16 cellular contexts compared by ENCODE assay signal in the genomic region with DNA sequence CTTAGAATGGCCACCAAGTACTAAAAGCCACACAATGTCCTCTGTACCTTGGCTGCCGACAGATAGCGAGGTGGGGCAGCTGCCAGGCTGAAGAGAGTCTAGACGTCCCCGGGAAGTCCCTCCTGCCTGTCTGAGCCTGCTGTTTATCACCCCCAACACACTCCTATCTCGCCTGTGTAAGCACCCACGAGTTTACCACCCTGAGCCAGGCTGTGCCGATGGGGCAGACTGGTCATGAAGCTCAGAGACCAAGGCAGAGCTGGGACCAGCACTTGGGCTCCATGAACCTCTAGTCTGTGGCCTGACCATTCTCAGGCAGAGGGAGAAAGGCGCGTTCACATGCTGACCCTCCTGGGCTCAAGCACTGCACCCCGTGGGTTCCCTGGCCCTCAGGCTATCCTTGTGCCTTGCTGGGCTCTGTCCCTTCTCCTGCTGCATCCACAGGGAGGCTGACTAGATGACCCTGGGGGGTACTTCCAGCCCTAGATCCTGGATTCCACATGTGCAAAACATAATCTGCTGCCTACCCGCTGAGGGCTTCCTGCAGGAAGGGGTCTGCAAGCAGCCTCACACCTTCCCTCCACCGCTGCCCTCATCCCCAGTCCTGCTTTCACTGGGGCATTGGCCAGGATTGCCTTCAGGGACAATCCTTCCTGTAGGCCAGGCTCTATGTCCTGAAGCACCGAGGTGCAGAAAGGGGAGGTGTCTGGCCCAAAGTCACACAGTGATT. TPM values are rescaled to one million over a fixed set of nuclear protein-coding genes. Genes with fewer than 3 reads are reported as not detected.
DNase-seq lines count a peak whose midpoint lies in the region; ATAC-seq, FAIRE-seq and TF ChIP-seq lines count a peak whose summit lies in the region.
"Had no signal": no experiment of that assay in that cellular context is flagged by ENCODE, and none has a peak within 500 bp of the region (broad histone marks: within the 10 kb centered on the region; RNA-seq: fewer than 3 reads in every experiment).

No MANE protein-coding gene starts in this region.

- no peak overlapping the region for H2BK5ac ChIP-seq in trophoblast cell (ENCODE audit: low read depth, low read length, poor library complexity)

- no peak overlapping the region for H3K23ac ChIP-seq in trophoblast cell (ENCODE audit: low read length)

- H3K27me3 Mint-ChIP-seq in T-cell = peaks cover 0 to 2% of the 10 kb centered on the region in 2 donors
- H3K27me3 Mint-ChIP-seq in activated T-helper 2 cell treated with anti-CD3 and anti-CD28 coated beads, Interferon-gamma antibody, Interleukin-2, Interleukin-4, amounts not matched to agents 10 μg/mL and 5 μg/mL and 100 μg/mL, durations not matched to agents 14 hours and 24 hours and 36 hours (ENCODE audit: low read depth) = no peaks in the 10 kb centered on the region
- H3K27me3 Mint-ChIP-seq: activated naive CD8-positive, alpha-beta T cell treated with anti-CD3 and anti-CD28 coated beads for 36 hours had no signal

- H3K79me2 ChIP-seq in Karpas-422 (ENCODE audit: low read length) (peaks cover 13% of the 10 kb centered on the region; the same call in 1 of the 2 replicates), trophoblast cell (ENCODE audit: control insufficient read depth, insufficient read depth, low read length, poor library complexity) (no peaks in the 10 kb centered on the region)

- DNase-seq in Karpas-422 (no peak), bronchial epithelial cell (ENCODE audit: low read depth) (peak; percentile 64), left ventricle myocardium superior (peak; percentile 78), trophoblast cell (no peak), T-cell (no peak)
- DNase-seq in activated T-helper 2 cell treated with anti-CD3 and anti-CD28 coated beads, Interferon-gamma antibody, Interleukin-2, Interleukin-4, amounts not matched to agents 10 μg/mL and 5 μg/mL and 100 μg/mL, durations not matched to agents 14 hours and 24 hours and 36 hours (ENCODE audit: low spot score) = no peak
- DNase-seq: activated CD4-positive, CD25-positive, alpha-beta regulatory T cell; activated CD8-positive, alpha-beta memory T cell treated with anti-CD3 and anti-CD28 coated beads, Interleukin-2, amount 50 U/mL, for 4 hours; activated naive CD8-positive, alpha-beta T cell treated with anti-CD3 and anti-CD28 coated beads for 36 hours; colonic mucosa; NCI-H1105 treated with DMSO at 0.1 percent for 48 hours; NCI-H345 had no signal

- H3K27ac ChIP-seq in Karpas-422 (ENCODE audit: low read length) = no peak overlapping the region
- H3K27ac ChIP-seq in trophoblast cell (ENCODE audit: low read depth, low read length) = no peak overlapping the region
- H3K27ac ChIP-seq: colonic mucosa, esophagus muscularis mucosa, neutrophil had no signal

- H4K12ac ChIP-seq in trophoblast cell (ENCODE audit: low read depth, low read length) = no peak overlapping the region

- H3K4ac ChIP-seq in trophoblast cell (ENCODE audit: low read depth, low read length) = no peak overlapping the region

- ATAC-seq in left ventricle myocardium superior = peak; percentile 94
- no peak for ATAC-seq in T-cell (replicated peaks in 1 of 4)
- no peak for ATAC-seq in HG03565 (IDR thresholded peaks at IDR 0.05; ENCODE audit: unreplicated experiment)
- ATAC-seq in GM18502 (IDR thresholded peaks at IDR 0.05; ENCODE audit: poor library complexity, unreplicated experiment) = no peak

- H3K9ac ChIP-seq in Karpas-422 (ENCODE audit: low read length) (peak overlapping the region; percentile 30; the same call in 1 of the 2 replicates), trophoblast cell (ENCODE audit: low read length) (no peak overlapping the region)

- no peak overlapping the region for H3K27ac Mint-ChIP-seq in T-cell
- no peak overlapping the region for H3K27ac Mint-ChIP-seq in activated T-helper 2 cell treated with anti-CD3 and anti-CD28 coated beads, Interferon-gamma antibody, Interleukin-2, Interleukin-4, amounts not matched to agents 10 μg/mL and 5 μg/mL and 100 μg/mL, durations not matched to agents 14 hours and 24 hours and 36 hours
- H3K27ac Mint-ChIP-seq: activated naive CD8-positive, alpha-beta T cell treated with anti-CD3 and anti-CD28 coated beads for 36 hours had no signal

- H3K36me3 Mint-ChIP-seq in T-cell = no peaks in the 10 kb centered on the region
- no peaks in the 10 kb centered on the region for H3K36me3 Mint-ChIP-seq in activated T-helper 2 cell treated with anti-CD3 and anti-CD28 coated beads, Interferon-gamma antibody, Interleukin-2, Interleukin-4, amounts not matched to agents 10 μg/mL and 5 μg/mL and 100 μg/mL, durations not matched to agents 14 hours and 24 hours and 36 hours (ENCODE audit: low read depth)
- H3K36me3 Mint-ChIP-seq: activated naive CD8-positive, alpha-beta T cell treated with anti-CD3 and anti-CD28 coated beads for 36 hours had no signal

- H3K4me3 Mint-ChIP-seq in T-cell = no peak overlapping the region
- no peak overlapping the region for H3K4me3 Mint-ChIP-seq in activated T-helper 2 cell treated with anti-CD3 and anti-CD28 coated beads, Interferon-gamma antibody, Interleukin-2, Interleukin-4, amounts not matched to agents 10 μg/mL and 5 μg/mL and 100 μg/mL, durations not matched to agents 14 hours and 24 hours and 36 hours (ENCODE audit: low read depth)
- H3K4me3 Mint-ChIP-seq: activated naive CD8-positive, alpha-beta T cell treated with anti-CD3 and anti-CD28 coated beads for 36 hours had no signal

- H3K4me1 ChIP-seq in Karpas-422 (ENCODE audit: low read length) (peaks cover 20% of the 10 kb centered on the region), trophoblast cell (ENCODE audit: control insufficient read depth in 1 of 2, insufficient read depth in 2 of 2, low read length in 2 of 2) (peaks cover 18 to 28% of the 10 kb centered on the region in 2 experiments)
- H3K4me1 ChIP-seq: colonic mucosa had no signal

- peak overlapping the region; percentile 9 for H2BK12ac ChIP-seq in trophoblast cell (ENCODE audit: low read length)

- FAIRE-seq in bronchial epithelial cell (lab: Jason Lieb, UNC) = no peak

- no peaks in the 10 kb centered on the region for H3K27me3 ChIP-seq in Karpas-422 (ENCODE audit: low read length)
- no peaks in the 10 kb centered on the region for H3K27me3 ChIP-seq in bronchial epithelial cell (ENCODE audit: control insufficient read depth, insufficient read depth, low read length)
- no peaks in the 10 kb centered on the region for H3K27me3 ChIP-seq in trophoblast cell (ENCODE audit: insufficient read depth, low read length)
- H3K27me3 ChIP-seq: colonic mucosa, esophagus muscularis mucosa, neutrophil had no signal

- no peak overlapping the region for H2AFZ ChIP-seq in Karpas-422 (ENCODE audit: low read length)
- no peak overlapping the region for H2AFZ ChIP-seq in trophoblast cell (ENCODE audit: insufficient read depth, low read length, poor library complexity)

- H3K4me3 ChIP-seq in Karpas-422 (ENCODE audit: low read length) (no peak overlapping the region), bronchial epithelial cell (ENCODE audit: low read depth, low read length) (no peak overlapping the region), trophoblast cell (ENCODE audit: low read depth, low read length) (no peak overlapping the region)
- H3K4me3 ChIP-seq: colonic mucosa, esophagus muscularis mucosa had no signal

- no peaks in the 10 kb centered on the region for H3K9me3 Mint-ChIP-seq in T-cell
- no peaks in the 10 kb centered on the region for H3K9me3 Mint-ChIP-seq in activated T-helper 2 cell treated with anti-CD3 and anti-CD28 coated beads, Interferon-gamma antibody, Interleukin-2, Interleukin-4, amounts not matched to agents 10 μg/mL and 5 μg/mL and 100 μg/mL, durations not matched to agents 14 hours and 24 hours and 36 hours
- H3K9me3 Mint-ChIP-seq: activated naive CD8-positive, alpha-beta T cell treated with anti-CD3 and anti-CD28 coated beads for 36 hours had no signal

- H3K14ac ChIP-seq in trophoblast cell (ENCODE audit: low read length) = no peak overlapping the region

- H3K9me2 ChIP-seq in Karpas-422 (replicated peaks; ENCODE audit: insufficient read depth, low read length) = no peaks in the 10 kb centered on the region

- no peaks in the 10 kb centered on the region for H3K4me1 Mint-ChIP-seq in T-cell
- H3K4me1 Mint-ChIP-seq in activated T-helper 2 cell treated with anti-CD3 and anti-CD28 coated beads, Interferon-gamma antibody, Interleukin-2, Interleukin-4, amounts not matched to agents 10 μg/mL and 5 μg/mL and 100 μg/mL, durations not matched to agents 14 hours and 24 hours and 36 hours (ENCODE audit: low read depth) = peaks cover 4% of the 10 kb centered on the region
- H3K4me1 Mint-ChIP-seq: activated naive CD8-positive, alpha-beta T cell treated with anti-CD3 and anti-CD28 coated beads for 36 hours had no signal

- H3K79me1 ChIP-seq in trophoblast cell (ENCODE audit: low read length) = peaks cover 2% of the 10 kb centered on the region

- no peak overlapping the region for H4K8ac ChIP-seq in trophoblast cell (ENCODE audit: low read depth, low read length)

- WGBS in trophoblast cell (ENCODE audit: extremely low coverage, insufficient coverage, insufficient read length) = no CpG with 5 or more reads among the region's 13 CpGs

- H4K20me1 ChIP-seq in Karpas-422 (ENCODE audit: insufficient read depth, low read depth, low read length) = peaks cover 10% of the 10 kb centered on the region; the same call in 1 of the 2 replicates

- peak overlapping the region; percentile 12 for H2BK120ac ChIP-seq in trophoblast cell (ENCODE audit: insufficient read depth, low read length, poor library complexity)

- peak overlapping the region; percentile 40 for H4K91ac ChIP-seq in trophoblast cell (ENCODE audit: low read depth, low read length)

- H3K4me2 ChIP-seq in Karpas-422 (ENCODE audit: low read depth, low read length, poor library complexity, severe bottlenecking) (no peak overlapping the region), trophoblast cell (ENCODE audit: low read length) (no peak overlapping the region)

- H3K9me3 ChIP-seq in Karpas-422 (ENCODE audit: low read length) (no peaks in the 10 kb centered on the region), trophoblast cell (ENCODE audit: insufficient read depth, low read depth, low read length) (no peaks in the 10 kb centered on the region)
- H3K9me3 ChIP-seq: colonic mucosa, esophagus muscularis mucosa, neutrophil had no signal

- TF ChIP-seq CTCF in bronchial epithelial cell (IDR thresholded peaks at IDR 0.05; ENCODE audit: insufficient read depth, low read length, severe bottlenecking) = no peak

- H3K36me3 ChIP-seq in Karpas-422 (ENCODE audit: insufficient read depth, low read length) (no peaks in the 10 kb centered on the region), bronchial epithelial cell (ENCODE audit: control insufficient read depth, insufficient read depth, low read length) (peaks cover 13% of the 10 kb centered on the region), trophoblast cell (ENCODE audit: control insufficient read depth in 1 of 2, insufficient read depth in 2 of 2, low read length in 2 of 2) (peaks cover 50 to 59% of the 10 kb centered on the region in 2 experiments)
- H3K36me3 ChIP-seq: colonic mucosa, neutrophil had no signal

- intact Hi-C loops in left ventricle myocardium superior (cut with micrococcal nuclease) = loop anchor here (10.0 kb wide), 1 partner anchor 142 kb away; a partner anchor contains a TSS
- intact Hi-C loops in activated T-helper 2 cell treated with anti-CD3 and anti-CD28 coated beads, Interferon-gamma antibody, Interleukin-2, Interleukin-4, amounts not matched to agents 10 μg/mL and 5 μg/mL and 100 μg/mL, durations not matched to agents 14 hours and 24 hours and 36 hours (cut with micrococcal nuclease) = no loop called here

- peak overlapping the region; percentile 9 for H2AK5ac ChIP-seq in trophoblast cell (ENCODE audit: low read length)

- CTCF ChIA-PET in T-cell (lab: Charles Lee) = no interaction called here

- POLR2A ChIA-PET in T-cell (lab: Charles Lee) = no interaction called here

- peak overlapping the region; percentile 25 for H3K18ac ChIP-seq in trophoblast cell (ENCODE audit: low read length)

RNA-seq across cellular contexts. Expression of a gene that starts 18.6 kb away (rescaled TPM):
- 22.9 and 44.2 TPM in 2 replicates for total RNA-seq in Karpas-422 (2014; rRNA removed; shearing (Covaris generic); ENCODE audit: low replicate concordance)
- 63.7 and 99.2 TPM in 2 replicates for total RNA-seq in bronchial epithelial cell
- total RNA-seq in left ventricle myocardium superior = 23.0 TPM
- 12.2 and 12.4 TPM in 2 replicates for polyA plus RNA-seq in trophoblast cell (2013)
- 10 to 100 TPM; 19.7 to 37.6 (median 32.4) TPM for total RNA-seq in T-cell
- 29.7 and 31.4 TPM in 2 replicates for total RNA-seq in activated T-helper 2 cell treated with anti-CD3 and anti-CD28 coated beads, Interferon-gamma antibody, Interleukin-2, Interleukin-4, amounts not matched to agents 10 μg/mL and 5 μg/mL and 100 μg/mL, durations not matched to agents 14 hours and 24 hours and 36 hours

Comparison
In these comparisons a context has a peak if more than half of its experiments do, and no peak if none do; other contexts are left out.
1. DNase-seq: peak in bronchial epithelial cell (single experiment) and left ventricle myocardium superior (single experiment); none in Karpas-422 (single experiment), trophoblast cell (0 of 2), T-cell (0 of 34) and activated T-helper 2 cell treated with anti-CD3 and anti-CD28 coated beads, Interferon-gamma antibody, Interleukin-2, Interleukin-4, amounts not matched to agents 10 μg/mL and 5 μg/mL and 100 μg/mL, durations not matched to agents 14 hours and 24 hours and 36 hours (single experiment).